Comparison of ENCODE assay signal across 12 cellular contexts in genomic region chr11:108958446-108959123, GRCh38.
A peak's percentile ranks its signal among the peaks of the same experiment; 100 is the strongest.
DNase-seq lines count a peak whose midpoint lies in the region; ATAC-seq and TF ChIP-seq lines count a peak whose summit lies in the region.
"Had no signal": no experiment of that assay in that cellular context is flagged by ENCODE, and none has a peak within 500 bp of the region (broad histone marks: within the 10 kb centered on the region; RNA-seq: fewer than 3 reads in every experiment).

No MANE protein-coding gene starts in this region.

- peaks cover 42% of the 10 kb centered on the region for H3K4me1 Mint-ChIP-seq in HFFc6 (ENCODE audit: low read depth)

- DNase-seq in HFFc6, result peak; percentile 62
- DNase-seq in RKO (ENCODE audit: low spot score), result peak; percentile 49
- DNase-seq in hepatic stellate cell (ENCODE audit: low spot score), result peak; percentile 45
- DNase-seq in activated effector memory CD4-positive, alpha-beta T cell treated with anti-CD3 and anti-CD28 coated beads, Interleukin-2, amount 50 U/mL, for 16 hours, result no peak
- DNase-seq in left colon, result no peak
- DNase-seq in activated T-cell treated with anti-CD3 and anti-CD28 coated beads, Interleukin-2, amount 50 U/mL, for 48 hours, result no peak
- no peak for DNase-seq in NOMO-1 treated with DMSO at 0.1 percent for 48 hours (lab: John Stamatoyannopoulos, UW; ENCODE audit: unreplicated experiment)
- DNase-seq: activated CD4-positive, alpha-beta T cell treated with anti-CD3 and anti-CD28 coated beads, Interleukin-2, amount 10 ng/mL, durations not matched to agents 24 days and 14 days; KG1; posterior cingulate gyrus; testis had no signal

- peak; percentile 37 for TF ChIP-seq CTCF in HFFc6 (IDR thresholded peaks at IDR 0.05)

- H3K4me3 Mint-ChIP-seq in HFFc6, result peak overlapping the region; percentile 77
- H3K4me3 Mint-ChIP-seq: activated CD4-positive, alpha-beta T cell treated with anti-CD3 and anti-CD28 coated beads, Interleukin-2, amount 10 ng/mL, durations not matched to agents 24 days and 14 days had no signal

- peak; percentile 75 for ATAC-seq in GM18502 (IDR thresholded peaks at IDR 0.05; ENCODE audit: poor library complexity, unreplicated experiment)
- ATAC-seq in left colon, result no peak

- intact Hi-C loops in left colon (cut with DNase I, micrococcal nuclease), result no loop called here

- no peaks in the 10 kb centered on the region for H3K27me3 Mint-ChIP-seq in HFFc6 (ENCODE audit: insufficient read depth)
- H3K27me3 Mint-ChIP-seq: activated CD4-positive, alpha-beta T cell treated with anti-CD3 and anti-CD28 coated beads, Interleukin-2, amount 10 ng/mL, durations not matched to agents 24 days and 14 days had no signal

- peaks cover 14% of the 10 kb centered on the region for H3K36me3 Mint-ChIP-seq in HFFc6 (ENCODE audit: low read depth)

- peaks cover 12% of the 10 kb centered on the region; the same call in 1 of the 2 replicates for H3K9me3 Mint-ChIP-seq in HFFc6
- H3K9me3 Mint-ChIP-seq: activated CD4-positive, alpha-beta T cell treated with anti-CD3 and anti-CD28 coated beads, Interleukin-2, amount 10 ng/mL, durations not matched to agents 24 days and 14 days had no signal

- peak overlapping the region; percentile 57 for H3K27ac Mint-ChIP-seq in HFFc6
- H3K27ac Mint-ChIP-seq: activated CD4-positive, alpha-beta T cell treated with anti-CD3 and anti-CD28 coated beads, Interleukin-2, amount 10 ng/mL, durations not matched to agents 24 days and 14 days had no signal

Comparison
In these comparisons a context has a peak if more than half of its experiments do, and no peak if none do; other contexts are left out.
1. DNase-seq: peak in HFFc6 (single experiment), RKO (single experiment) and hepatic stellate cell (single experiment); none in activated effector memory CD4-positive, alpha-beta T cell treated with anti-CD3 and anti-CD28 coated beads, Interleukin-2, amount 50 U/mL, for 16 hours (single experiment), left colon (0 of 2), activated T-cell treated with anti-CD3 and anti-CD28 coated beads, Interleukin-2, amount 50 U/mL, for 48 hours (0 of 2) and NOMO-1 treated with DMSO at 0.1 percent for 48 hours (single experiment).